7 cellular contexts compared by ENCODE assay signal in the genomic region with DNA sequence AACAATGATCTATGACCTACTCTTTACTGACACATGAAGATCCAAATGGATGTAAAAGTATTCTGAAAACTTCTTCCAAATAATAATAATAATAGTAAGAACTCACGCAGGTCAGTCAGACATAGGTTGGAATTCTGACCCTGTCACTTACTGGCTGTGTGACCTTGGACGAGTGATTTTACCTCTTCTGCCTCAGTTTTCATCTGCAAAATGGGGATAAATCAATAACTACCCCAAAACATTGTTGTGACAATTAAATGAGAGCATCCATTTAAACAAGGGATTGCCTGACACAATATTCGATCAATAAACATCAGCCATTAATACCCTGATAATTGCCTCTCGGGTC. TPM values are rescaled to one million over a fixed set of nuclear protein-coding genes. Genes with fewer than 3 reads are reported as not detected.
A peak's percentile ranks its signal among the peaks of the same experiment; 100 is the strongest.
DNase-seq lines count a peak whose midpoint lies in the region; ATAC-seq lines count a peak whose summit lies in the region.

No MANE protein-coding gene starts in this region.

- H3K36me3 Mint-ChIP-seq in activated T-helper 1 cell treated with anti-CD3 and anti-CD28 coated beads, Interleukin-12 subunit alpha, Interleukin-12 subunit beta, Interleukin-2, Interleukin-4 antibody, amounts not matched to agents 30 ng/mL and 10 ng/mL and 1 ng/mL, durations not matched to agents 14 hours and 24 hours and 36 hours (ENCODE audit: low read depth) = no peaks in the 10 kb centered on the region

- H3K27ac Mint-ChIP-seq in activated T-helper 1 cell treated with anti-CD3 and anti-CD28 coated beads, Interleukin-12 subunit alpha, Interleukin-12 subunit beta, Interleukin-2, Interleukin-4 antibody, amounts not matched to agents 30 ng/mL and 10 ng/mL and 1 ng/mL, durations not matched to agents 14 hours and 24 hours and 36 hours = peak overlapping the region; percentile 84
- peak overlapping the region; percentile 93 to 98 for H3K27ac Mint-ChIP-seq in stimulated activated naive CD8-positive, alpha-beta T cell treated with anti-CD3 and anti-CD28 coated beads, Interleukin-15, amount 100 ng/mL, for 72 hours

- peaks cover 11% of the 10 kb centered on the region for H3K27me3 Mint-ChIP-seq in activated T-helper 1 cell treated with anti-CD3 and anti-CD28 coated beads, Interleukin-12 subunit alpha, Interleukin-12 subunit beta, Interleukin-2, Interleukin-4 antibody, amounts not matched to agents 30 ng/mL and 10 ng/mL and 1 ng/mL, durations not matched to agents 14 hours and 24 hours and 36 hours (ENCODE audit: insufficient read depth)
- peaks cover 12% of the 10 kb centered on the region for H3K27me3 Mint-ChIP-seq in stimulated activated naive CD8-positive, alpha-beta T cell treated with anti-CD3 and anti-CD28 coated beads, Interleukin-15, amount 100 ng/mL, for 72 hours

- H3K4me1 Mint-ChIP-seq in activated T-helper 1 cell treated with anti-CD3 and anti-CD28 coated beads, Interleukin-12 subunit alpha, Interleukin-12 subunit beta, Interleukin-2, Interleukin-4 antibody, amounts not matched to agents 30 ng/mL and 10 ng/mL and 1 ng/mL, durations not matched to agents 14 hours and 24 hours and 36 hours (ENCODE audit: low read depth) = peaks cover 21% of the 10 kb centered on the region
- peaks cover 33% of the 10 kb centered on the region for H3K4me1 Mint-ChIP-seq in stimulated activated naive CD8-positive, alpha-beta T cell treated with anti-CD3 and anti-CD28 coated beads, Interleukin-15, amount 100 ng/mL, for 72 hours

- H3K9me3 ChIP-seq in iPS-18c (ENCODE audit: control insufficient read depth, insufficient read depth, low read length) = no peaks in the 10 kb centered on the region

- H3K4me3 ChIP-seq in iPS-18c (ENCODE audit: insufficient read depth, low read depth, low read length) = peak overlapping the region; percentile 90

- DNase-seq in activated T-helper 1 cell treated with anti-CD3 and anti-CD28 coated beads, Interleukin-12 subunit alpha, Interleukin-12 subunit beta, Interleukin-2, Interleukin-4 antibody, amounts not matched to agents 30 ng/mL and 10 ng/mL and 1 ng/mL, durations not matched to agents 14 hours and 24 hours and 36 hours (ENCODE audit: low spot score) = no peak
- no peak for DNase-seq in stimulated activated naive CD8-positive, alpha-beta T cell treated with anti-CD3 and anti-CD28 coated beads, Interleukin-15, amount 100 ng/mL, for 72 hours

- intact Hi-C loops in activated T-helper 1 cell treated with anti-CD3 and anti-CD28 coated beads, Interleukin-12 subunit alpha, Interleukin-12 subunit beta, Interleukin-2, Interleukin-4 antibody, amounts not matched to agents 30 ng/mL and 10 ng/mL and 1 ng/mL, durations not matched to agents 14 hours and 24 hours and 36 hours (cut with micrococcal nuclease) = loop anchor here (2.0 to 10.0 kb wide), 4 partner anchors 49 to 1555 kb away; partner anchors contain the start of gene SRSF4

- no peaks in the 10 kb centered on the region for H3K9me3 Mint-ChIP-seq in activated T-helper 1 cell treated with anti-CD3 and anti-CD28 coated beads, Interleukin-12 subunit alpha, Interleukin-12 subunit beta, Interleukin-2, Interleukin-4 antibody, amounts not matched to agents 30 ng/mL and 10 ng/mL and 1 ng/mL, durations not matched to agents 14 hours and 24 hours and 36 hours
- no peaks in the 10 kb centered on the region for H3K9me3 Mint-ChIP-seq in stimulated activated naive CD8-positive, alpha-beta T cell treated with anti-CD3 and anti-CD28 coated beads, Interleukin-15, amount 100 ng/mL, for 72 hours

- ATAC-seq in HG03095 (IDR thresholded peaks at IDR 0.05; ENCODE audit: unreplicated experiment) (peak; percentile 6), GM19328 (IDR thresholded peaks at IDR 0.05; ENCODE audit: unreplicated experiment) (no peak), HG03025 (IDR thresholded peaks at IDR 0.05; ENCODE audit: low FRiP score, unreplicated experiment) (no peak), HG03280 (IDR thresholded peaks at IDR 0.05; ENCODE audit: unreplicated experiment) (no peak)
- ATAC-seq in stimulated activated naive CD8-positive, alpha-beta T cell treated with anti-CD3 and anti-CD28 coated beads, Interleukin-15, amount 100 ng/mL, for 72 hours = no peak

- peak overlapping the region; percentile 94 for H3K4me3 Mint-ChIP-seq in activated T-helper 1 cell treated with anti-CD3 and anti-CD28 coated beads, Interleukin-12 subunit alpha, Interleukin-12 subunit beta, Interleukin-2, Interleukin-4 antibody, amounts not matched to agents 30 ng/mL and 10 ng/mL and 1 ng/mL, durations not matched to agents 14 hours and 24 hours and 36 hours
- H3K4me3 Mint-ChIP-seq in stimulated activated naive CD8-positive, alpha-beta T cell treated with anti-CD3 and anti-CD28 coated beads, Interleukin-15, amount 100 ng/mL, for 72 hours = peak overlapping the region; percentile 90 to 95

RNA-seq across cellular contexts. Expression of gene MECR, which starts 0.6 kb away (rescaled TPM):
- total RNA-seq in activated T-helper 1 cell treated with anti-CD3 and anti-CD28 coated beads, Interleukin-12 subunit alpha, Interleukin-12 subunit beta, Interleukin-2, Interleukin-4 antibody, amounts not matched to agents 30 ng/mL and 10 ng/mL and 1 ng/mL, durations not matched to agents 14 hours and 24 hours and 36 hours = 34.5 and 36.4 TPM in 2 replicates

RNA-seq across cellular contexts. Expression of gene PTPRU, which starts 6.1 kb away (rescaled TPM):
- 0.67 and 0.76 TPM in 2 replicates for total RNA-seq in activated T-helper 1 cell treated with anti-CD3 and anti-CD28 coated beads, Interleukin-12 subunit alpha, Interleukin-12 subunit beta, Interleukin-2, Interleukin-4 antibody, amounts not matched to agents 30 ng/mL and 10 ng/mL and 1 ng/mL, durations not matched to agents 14 hours and 24 hours and 36 hours

RNA-seq across cellular contexts. Expression of gene SRSF4, which starts 48.5 kb away (rescaled TPM):
- 129 and 135 TPM in 2 replicates for total RNA-seq in activated T-helper 1 cell treated with anti-CD3 and anti-CD28 coated beads, Interleukin-12 subunit alpha, Interleukin-12 subunit beta, Interleukin-2, Interleukin-4 antibody, amounts not matched to agents 30 ng/mL and 10 ng/mL and 1 ng/mL, durations not matched to agents 14 hours and 24 hours and 36 hours
